In genomic region chr21:34782666-34783365, GRCh38 we compare ENCODE assay signal across 28 cellular contexts.
A peak's percentile ranks its signal among the peaks of the same experiment; 100 is the strongest.
DNase-seq lines count a peak whose midpoint lies in the region; TF ChIP-seq lines count a peak whose summit lies in the region.
"Had no signal": no experiment of that assay in that cellular context is flagged by ENCODE, and none has a peak within 500 bp of the region (broad histone marks: within the 10 kb centered on the region; RNA-seq: fewer than 3 reads in every experiment).

No MANE protein-coding gene starts in this region.

- H3K4me3 Mint-ChIP-seq in progenitor cell of endocrine pancreas (ENCODE audit: low read depth) (no peak overlapping the region), nephron progenitor cell (no peak overlapping the region)
- no peak overlapping the region for H3K4me3 Mint-ChIP-seq in activated CD4-positive, alpha-beta memory T cell treated with anti-CD3 and anti-CD28 coated beads, Interleukin-2, amount 10 ng/mL, durations not matched to agents 7 days and 5 days
- H3K4me3 Mint-ChIP-seq: natural killer cell treated with Interleukin-12 subunit alpha and Interleukin-12 subunit beta and Interleukin-15 and Interleukin-18, amount 100 ng/mL, for 72 hours; T-helper 17 cell had no signal

- H3K9me3 Mint-ChIP-seq in progenitor cell of endocrine pancreas (ENCODE audit: low read depth) (no peaks in the 10 kb centered on the region), nephron progenitor cell (peaks cover 5% of the 10 kb centered on the region)
- H3K9me3 Mint-ChIP-seq in activated CD4-positive, alpha-beta memory T cell treated with anti-CD3 and anti-CD28 coated beads, Interleukin-2, amount 10 ng/mL, durations not matched to agents 7 days and 5 days: peaks cover 7% of the 10 kb centered on the region
- H3K9me3 Mint-ChIP-seq: natural killer cell treated with Interleukin-12 subunit alpha and Interleukin-12 subunit beta and Interleukin-15 and Interleukin-18, amount 100 ng/mL, for 72 hours had no signal

- H3K27me3 ChIP-seq in brain microvascular endothelial cell (replicated peaks): no peaks in the 10 kb centered on the region
- H3K27me3 ChIP-seq: gastrocnemius medialis, tibial artery had no signal

- peak; percentile 47 for DNase-seq in ELR (ENCODE audit: low read depth)
- DNase-seq in NCI-H226: peak; percentile 21
- DNase-seq in brain microvascular endothelial cell: peak; percentile 12
- peak; percentile 10 for DNase-seq in occipital lobe (lab: John Stamatoyannopoulos, UW)
- DNase-seq in progenitor cell of endocrine pancreas (ENCODE audit: low spot score, unreplicated experiment): no peak
- no peak for DNase-seq in activated CD4-positive, alpha-beta memory T cell treated with anti-CD3 and anti-CD28 coated beads, Interleukin-2, amount 10 ng/mL, durations not matched to agents 7 days and 5 days
- DNase-seq in nephron progenitor cell: no peak
- DNase-seq in effector CD4-positive, alpha-beta T cell: no peak
- DNase-seq: ACHN; activated CD4-positive, alpha-beta T cell treated with anti-CD3 and anti-CD28 coated beads, Interleukin-2, amount 50 U/mL, for 48 hours; activated CD8-positive, alpha-beta memory T cell treated with anti-CD3 and anti-CD28 coated beads, Interleukin-2, amount 50 U/mL, for 4 hours; activated naive CD4-positive, alpha-beta T cell; dermis blood vessel endothelial cell; gastrocnemius medialis; GDM1; Kasumi-1; left cardiac atrium; mucosa of descending colon; NCI-H1436 treated with DMSO at 0.1 percent for 48 hours; NCI-H2107; NCI-H510A; OCI-M1; stimulated activated CD4-positive, alpha-beta T cell treated with anti-CD3 and anti-CD28 coated beads, Interleukin-1b, Interleukin-23, amount 100 ng/mL, for 48 hours; stimulated activated CD8-positive, alpha-beta memory T cell treated with anti-CD3 and anti-CD28 coated beads, Interleukin-4, amount 100 ng/mL, for 48 hours; T-helper 17 cell; tibial artery had no signal

- H3K4me3 ChIP-seq in brain microvascular endothelial cell (ENCODE audit: low read depth, low read length): no peak overlapping the region
- H3K4me3 ChIP-seq: gastrocnemius medialis, HAP-1, mucosa of descending colon, tibial artery had no signal

- POLR2A ChIA-PET in activated CD4-positive, alpha-beta memory T cell treated with anti-CD3 and anti-CD28 coated beads, Interleukin-2, amount 10 ng/mL, durations not matched to agents 7 days and 5 days (lab: Charles Lee): no interaction called here

- no peaks in the 10 kb centered on the region for H3K36me3 ChIP-seq in brain microvascular endothelial cell (replicated peaks)
- H3K36me3 ChIP-seq: gastrocnemius medialis, HAP-1, tibial artery had no signal

- H3K27ac Mint-ChIP-seq in progenitor cell of endocrine pancreas (no peak overlapping the region), nephron progenitor cell (no peak overlapping the region)
- H3K27ac Mint-ChIP-seq in activated CD4-positive, alpha-beta memory T cell treated with anti-CD3 and anti-CD28 coated beads, Interleukin-2, amount 10 ng/mL, durations not matched to agents 7 days and 5 days: no peak overlapping the region
- H3K27ac Mint-ChIP-seq: natural killer cell treated with Interleukin-12 subunit alpha and Interleukin-12 subunit beta and Interleukin-15 and Interleukin-18, amount 100 ng/mL, for 72 hours; T-helper 17 cell had no signal

- in situ Hi-C loops in brain microvascular endothelial cell (cut with HindIII; ENCODE audit: low pct_ligation_motif_present, low sequenced_read_pairs): no loop called here

- H3K36me3 Mint-ChIP-seq in progenitor cell of endocrine pancreas (ENCODE audit: insufficient read depth): no peaks in the 10 kb centered on the region
- H3K36me3 Mint-ChIP-seq in activated CD4-positive, alpha-beta memory T cell treated with anti-CD3 and anti-CD28 coated beads, Interleukin-2, amount 10 ng/mL, durations not matched to agents 7 days and 5 days (ENCODE audit: low read depth): no peaks in the 10 kb centered on the region
- H3K36me3 Mint-ChIP-seq in nephron progenitor cell (ENCODE audit: low read depth): no peaks in the 10 kb centered on the region
- H3K36me3 Mint-ChIP-seq: natural killer cell treated with Interleukin-12 subunit alpha and Interleukin-12 subunit beta and Interleukin-15 and Interleukin-18, amount 100 ng/mL, for 72 hours had no signal

- TF ChIP-seq CTCF in brain microvascular endothelial cell (IDR thresholded peaks at IDR 0.05; ENCODE audit: low read depth, low read length, missing control alignments) (no peak), progenitor cell of endocrine pancreas (IDR thresholded peaks at IDR 0.05; ENCODE audit: unreplicated experiment) (no peak), nephron progenitor cell (IDR thresholded peaks at IDR 0.05) (no peak)

- H3K4me1 Mint-ChIP-seq in progenitor cell of endocrine pancreas (ENCODE audit: low read depth) (peaks cover 10% of the 10 kb centered on the region), nephron progenitor cell (peaks cover 4% of the 10 kb centered on the region)
- no peaks in the 10 kb centered on the region for H3K4me1 Mint-ChIP-seq in activated CD4-positive, alpha-beta memory T cell treated with anti-CD3 and anti-CD28 coated beads, Interleukin-2, amount 10 ng/mL, durations not matched to agents 7 days and 5 days

- H3K27ac ChIP-seq in brain microvascular endothelial cell: no peak overlapping the region
- H3K27ac ChIP-seq: gastrocnemius medialis, tibial artery had no signal

- peaks cover 4% of the 10 kb centered on the region for H3K27me3 Mint-ChIP-seq in progenitor cell of endocrine pancreas
- H3K27me3 Mint-ChIP-seq in activated CD4-positive, alpha-beta memory T cell treated with anti-CD3 and anti-CD28 coated beads, Interleukin-2, amount 10 ng/mL, durations not matched to agents 7 days and 5 days: peaks cover 5% of the 10 kb centered on the region
- H3K27me3 Mint-ChIP-seq in nephron progenitor cell (ENCODE audit: low read depth, poor library complexity): no peaks in the 10 kb centered on the region

- CTCF ChIA-PET in activated CD4-positive, alpha-beta memory T cell treated with anti-CD3 and anti-CD28 coated beads, Interleukin-2, amount 10 ng/mL, durations not matched to agents 7 days and 5 days (lab: Charles Lee): no interaction called here

Comparison
In these comparisons a context has a peak if more than half of its experiments do, and no peak if none do; other contexts are left out.
1. DNase-seq: peak in ELR (single experiment), NCI-H226 (single experiment), brain microvascular endothelial cell (single experiment) and occipital lobe (single experiment); none in progenitor cell of endocrine pancreas (single experiment), activated CD4-positive, alpha-beta memory T cell treated with anti-CD3 and anti-CD28 coated beads, Interleukin-2, amount 10 ng/mL, durations not matched to agents 7 days and 5 days (single experiment), nephron progenitor cell (single experiment) and effector CD4-positive, alpha-beta T cell (single experiment).